Comparison of ENCODE assay signal across 9 cellular contexts in genomic region chr5:40436535-40437237, GRCh38.
DNase-seq lines count a peak whose midpoint lies in the region; ATAC-seq, FAIRE-seq and TF ChIP-seq lines count a peak whose summit lies in the region.
"Had no signal": no experiment of that assay in that cellular context is flagged by ENCODE, and none has a peak within 500 bp of the region (broad histone marks: within the 10 kb centered on the region; RNA-seq: fewer than 3 reads in every experiment).

No MANE protein-coding gene starts in this region.

- in situ Hi-C loops in gastrocnemius medialis (cut with MboI; ENCODE audit: low sequenced_read_pairs in 4 of 4) = no loop called here

- H3K4me3 ChIP-seq in GM12865 (ENCODE audit: low read depth, low read length) (no peak overlapping the region), gastrocnemius medialis (no peak overlapping the region)

- ATAC-seq in GM21576 (IDR thresholded peaks at IDR 0.05; ENCODE audit: unreplicated experiment) (peak; percentile 73), gastrocnemius medialis (no peak)

- DNase-seq in GM12865 (ENCODE audit: low read depth) (peak; percentile 35), NOMO-1 (lab: John Stamatoyannopoulos, UW; ENCODE audit: unreplicated experiment in 2 of 2) (peak; percentile 24 to 30), germinal center (ENCODE audit: low spot score) (peak; percentile 7), amygdala (lab: John Stamatoyannopoulos, UW) (no peak), occipital lobe (lab: John Stamatoyannopoulos, UW) (no peak), gastrocnemius medialis (no peak), RCC 7860 (ENCODE audit: low spot score) (no peak)

- TF ChIP-seq CTCF in GM12865 (IDR thresholded peaks at IDR 0.05; ENCODE audit: insufficient read depth, low read depth, low read length, missing control alignments) (no peak), gastrocnemius medialis (IDR thresholded peaks at IDR 0.05 in 4 of 5, conservative IDR thresholded peaks at IDR 0.05 in 1 of 5) (no peak)

- H3K4me1 ChIP-seq in gastrocnemius medialis = no peaks in the 10 kb centered on the region

- H3K36me3 ChIP-seq in gastrocnemius medialis = no peaks in the 10 kb centered on the region

- H3K27ac ChIP-seq in gastrocnemius medialis = no peak overlapping the region

- no peaks in the 10 kb centered on the region for H3K9me3 ChIP-seq in gastrocnemius medialis

- no peaks in the 10 kb centered on the region for H3K27me3 ChIP-seq in gastrocnemius medialis

- no peak for FAIRE-seq in RCC 7860 (lab: Jason Lieb, UNC)
- FAIRE-seq: islet of Langerhans had no signal

- TF ChIP-seq POLR2A in gastrocnemius medialis (IDR thresholded peaks at IDR 0.05) = no peak

- intact Hi-C loops in gastrocnemius medialis (cut with DNase I; ENCODE audit: low total_unique reads) = no loop called here

Comparison
In these comparisons a context has a peak if more than half of its experiments do, and no peak if none do; other contexts are left out.
1. DNase-seq: peak in GM12865 (single experiment), NOMO-1 (2 of 2) and germinal center (single experiment); none in amygdala (0 of 56), occipital lobe (single experiment), gastrocnemius medialis (0 of 2) and RCC 7860 (single experiment).